ENCODE assay signal across 1 cellular context in genomic region chr5:31626604-31627234, GRCh38.
TF ChIP-seq lines count a peak whose summit lies in the region.

No MANE protein-coding gene starts in this region.

TF ChIP-seq in GM23338, 12 proteins besides CTCF, POLR2A, EP300 and RAD21 (continued from another document):
- TF ChIP-seq REST (IDR thresholded peaks at IDR 0.05; ENCODE audit: unreplicated experiment) = no peak
